Comparison of ENCODE assay signal across 19 cellular contexts in the genomic region with DNA sequence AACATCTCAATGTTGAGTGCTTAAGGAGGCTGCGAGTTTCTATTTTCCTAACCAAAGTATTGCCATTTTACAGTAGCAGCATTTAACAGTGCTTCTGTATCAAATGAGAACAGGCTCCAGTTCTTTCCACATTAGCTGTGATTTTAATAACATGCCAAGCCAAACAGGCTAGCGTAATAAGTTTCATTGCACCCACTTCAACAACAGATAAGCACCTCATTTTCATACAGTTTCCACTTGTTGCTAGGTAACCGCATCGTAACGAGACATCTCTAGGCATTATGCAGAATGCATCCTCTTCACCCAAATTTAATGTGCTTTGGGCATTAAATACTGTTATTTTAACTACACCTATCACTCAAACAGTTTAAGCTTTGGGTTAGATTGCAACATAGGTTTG.
"Had no signal": no experiment of that assay in that cellular context is flagged by ENCODE, and none has a peak within 500 bp of the region (broad histone marks: within the 10 kb centered on the region; RNA-seq: fewer than 3 reads in every experiment).

No MANE protein-coding gene starts in this region.

- H3K27ac ChIP-seq: cardiac muscle cell, dorsolateral prefrontal cortex, gastrocnemius medialis, left ventricle myocardium inferior, ovary, spleen, testis, upper lobe of left lung had no signal

- ATAC-seq: activated naive CD4-positive, alpha-beta T cell treated with anti-CD3 and anti-CD28 coated beads, Interleukin-2, amount 50 U/mL, for 72 hours; activated T-cell treated with anti-CD3 and anti-CD28 coated beads, Interleukin-2, amount 50 U/mL, for 72 hours; gastrocnemius medialis; mucosa of descending colon; naive thymus-derived CD4-positive, alpha-beta T cell; sciatic nerve; stimulated activated naive CD8-positive, alpha-beta T cell treated with anti-CD3 and anti-CD28 coated beads, Interleukin-15, amount 100 ng/mL, for 72 hours had no signal

- H3K36me3 ChIP-seq: cardiac muscle cell, gastrocnemius medialis, left ventricle myocardium inferior, ovary, spleen, upper lobe of left lung had no signal

- H3K4me1 ChIP-seq: gastrocnemius medialis, spleen, testis had no signal

- H3K27me3 ChIP-seq: cardiac muscle cell, dorsolateral prefrontal cortex, gastrocnemius medialis, ovary, spleen, testis, upper lobe of left lung had no signal

- FAIRE-seq: keratinocyte had no signal

- H3K4me3 ChIP-seq: cardiac muscle cell, dorsolateral prefrontal cortex, gastrocnemius medialis, left ventricle myocardium inferior, mucosa of descending colon, ovary, spleen, testis, upper lobe of left lung had no signal

- H3K9me3 ChIP-seq: gastrocnemius medialis, left ventricle myocardium inferior, mucosa of descending colon, ovary, spleen, testis, upper lobe of left lung had no signal

- DNase-seq: activated CD4-positive, alpha-beta T cell treated with anti-CD3 and anti-CD28 coated beads, Interleukin-2, amount 10 ng/mL, durations not matched to agents 7 days and 5 days; activated CD4-positive, CD25-positive, alpha-beta regulatory T cell; activated CD8-positive, alpha-beta memory T cell treated with anti-CD3 and anti-CD28 coated beads, Interleukin-2, amount 50 U/mL, for 48 hours; activated gamma-delta T cell; activated T-cell treated with anti-CD3 and anti-CD28 coated beads, Interleukin-2, amount 50 U/mL, for 72 hours; gastrocnemius medialis; left ventricle myocardium inferior; mucosa of descending colon; naive thymus-derived CD4-positive, alpha-beta T cell; ovary; spleen; stimulated activated naive CD8-positive, alpha-beta T cell treated with anti-CD3 and anti-CD28 coated beads, Interleukin-15, amount 100 ng/mL, for 72 hours; testis; upper lobe of left lung had no signal
